Comparison of ENCODE assay signal across 12 cellular contexts in the genomic region with DNA sequence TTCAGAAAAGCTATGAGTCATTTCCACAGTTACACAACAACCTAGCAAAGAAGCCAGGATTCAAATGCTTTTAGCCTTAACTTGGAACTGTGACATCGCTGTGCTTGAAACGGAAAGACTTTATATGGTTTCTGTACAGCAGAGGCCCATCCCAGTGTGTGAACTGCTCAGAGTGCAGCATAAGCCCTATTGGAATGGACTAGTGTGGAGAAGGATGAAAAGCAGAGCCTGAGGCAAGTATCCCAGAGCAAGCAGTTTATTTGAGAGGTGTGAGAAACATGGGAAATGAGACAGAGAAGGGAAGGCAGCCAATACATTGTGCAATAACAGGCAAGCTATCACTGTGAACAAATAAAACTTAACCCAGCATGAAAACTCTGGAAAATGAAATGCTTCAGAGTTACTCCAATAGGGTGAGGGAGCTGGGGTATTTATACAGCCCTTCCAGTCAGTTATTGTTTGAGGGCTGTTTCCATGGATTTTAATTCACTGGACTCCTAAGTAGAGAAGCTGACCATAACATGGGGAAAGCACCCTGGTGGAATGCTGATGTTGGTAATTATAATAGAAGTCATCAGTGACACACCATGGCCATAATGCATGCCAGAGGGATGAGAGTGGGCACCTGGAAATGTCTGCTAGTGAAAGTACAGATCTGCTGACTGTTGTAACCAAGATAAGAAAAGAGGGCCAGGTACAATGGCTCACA.
A peak's percentile ranks its signal among the peaks of the same experiment; 100 is the strongest.
DNase-seq lines count a peak whose midpoint lies in the region; ATAC-seq and TF ChIP-seq lines count a peak whose summit lies in the region.
"Had no signal": no experiment of that assay in that cellular context is flagged by ENCODE, and none has a peak within 500 bp of the region (broad histone marks: within the 10 kb centered on the region; RNA-seq: fewer than 3 reads in every experiment).

No MANE protein-coding gene starts in this region.

- no peak for ATAC-seq in HG03565 (IDR thresholded peaks at IDR 0.05; ENCODE audit: unreplicated experiment)
- ATAC-seq: GM12878 had no signal

- DNase-seq in H4 (ENCODE audit: low spot score) (peak; percentile 87), NOMO-1 treated with dmso at 0.1 percent for 144 hours (lab: John Stamatoyannopoulos, UW; ENCODE audit: unreplicated experiment) (peak; percentile 45), epithelial cell of esophagus (ENCODE audit: low read depth) (peak; percentile 56), non-pigmented ciliary epithelial cell (ENCODE audit: low read depth) (peak; percentile 23), NCI-H128 (lab: John Stamatoyannopoulos, UW; ENCODE audit: unreplicated experiment) (no peak), COLO829 (ENCODE audit: low spot score) (no peak)
- DNase-seq in activated CD4-positive, alpha-beta T cell treated with anti-CD3 and anti-CD28 coated beads for 48 hours, result no peak
- DNase-seq: activated naive CD8-positive, alpha-beta T cell treated with anti-CD3 and anti-CD28 coated beads, Interleukin-2, amount 10 ng/mL, durations not matched to agents 7 days and 5 days had no signal

- TF ChIP-seq CTCF in epithelial cell of esophagus (IDR thresholded peaks at IDR 0.05; ENCODE audit: insufficient read depth, low read depth, low read length, missing control alignments), result no peak

- H3K4me3 ChIP-seq in epithelial cell of esophagus (ENCODE audit: low read length), result no peak overlapping the region
- H3K4me3 ChIP-seq: dorsolateral prefrontal cortex, GM12878, SK-N-MC had no signal

Comparison
In these comparisons a context has a peak if more than half of its experiments do, and no peak if none do; other contexts are left out.
1. DNase-seq: peak in H4 (single experiment), NOMO-1 treated with dmso at 0.1 percent for 144 hours (single experiment), epithelial cell of esophagus (single experiment) and non-pigmented ciliary epithelial cell (single experiment); none in NCI-H128 (single experiment), COLO829 (single experiment) and activated CD4-positive, alpha-beta T cell treated with anti-CD3 and anti-CD28 coated beads for 48 hours (single experiment).